ENCODE assay signal across 9 cellular contexts in the genomic region with DNA sequence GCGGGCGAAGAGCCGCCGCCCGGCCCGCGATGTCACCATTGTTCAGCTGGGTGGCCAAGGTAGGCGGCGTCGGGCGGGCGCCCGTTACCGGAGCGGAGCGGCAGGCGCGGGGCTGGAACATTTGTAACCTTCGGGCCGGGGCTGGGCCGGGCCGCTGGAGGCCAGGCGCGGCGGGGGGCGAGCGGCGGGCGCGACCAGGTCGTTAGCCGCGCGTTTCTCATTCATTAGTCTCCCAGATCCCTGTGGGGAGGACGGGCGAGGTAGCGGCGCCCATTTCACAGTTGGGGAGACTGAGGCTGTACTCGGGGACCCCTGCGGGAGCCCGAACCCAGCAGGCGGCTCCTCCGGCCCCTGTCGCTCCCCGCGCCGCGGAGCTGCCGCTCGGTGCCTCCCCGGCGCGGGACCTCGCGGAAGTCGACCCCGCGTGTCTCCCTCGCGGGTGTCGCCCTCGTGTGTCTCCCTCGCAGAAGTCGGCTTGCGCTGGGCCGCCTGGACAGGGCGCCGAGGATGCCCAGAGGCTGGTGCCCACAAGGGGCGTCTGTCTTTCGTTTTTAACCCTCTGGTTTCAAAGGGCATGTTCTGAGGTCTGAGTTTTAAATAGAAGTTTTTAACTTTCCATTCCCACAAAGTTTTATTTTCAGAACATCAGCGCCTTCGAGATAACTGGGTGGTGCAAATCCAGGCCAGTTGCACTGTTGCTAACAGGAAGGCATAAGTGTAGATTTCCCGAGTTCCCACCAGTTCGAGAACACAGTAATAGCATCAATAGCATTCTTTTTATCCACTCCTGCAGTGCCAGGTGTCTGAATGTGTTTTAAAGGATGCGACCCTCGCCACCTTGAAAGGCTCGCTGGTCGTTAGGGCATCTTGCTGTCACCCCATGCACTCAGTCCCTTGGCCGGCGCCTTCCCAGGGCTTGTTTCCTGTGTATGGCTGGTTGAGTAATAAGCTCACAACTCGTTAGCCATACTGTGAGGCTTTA. TPM values are rescaled to one million over a fixed set of nuclear protein-coding genes. Genes with fewer than 3 reads are reported as not detected.
DNase-seq lines count a peak whose midpoint lies in the region; ATAC-seq and TF ChIP-seq lines count a peak whose summit lies in the region.
"Had no signal": no experiment of that assay in that cellular context is flagged by ENCODE, and none has a peak within 500 bp of the region (broad histone marks: within the 10 kb centered on the region; RNA-seq: fewer than 3 reads in every experiment).

No MANE protein-coding gene starts in this region.

- peaks cover 34 to 53% (median 42%) of the 10 kb centered on the region in 10 experiments for H3K4me1 ChIP-seq in BLaER1 treated with 17β-estradiol and CSF1 and Interleukin-3, amounts not matched to agents 10 nM and 100 nM
- peaks cover 17% of the 10 kb centered on the region for H3K4me1 ChIP-seq in neural progenitor cell

- H3K27me3 Mint-ChIP-seq in neural progenitor cell (ENCODE audit: insufficient read depth, low read depth) = no peaks in the 10 kb centered on the region

- peak overlapping the region; percentile 63 for H3K27ac Mint-ChIP-seq in neural progenitor cell

- peak overlapping the region; percentile 78 to 99 (median 95) for H3K4me3 ChIP-seq in BLaER1 treated with 17β-estradiol and CSF1 and Interleukin-3, amounts not matched to agents 10 nM and 100 nM
- H3K4me3 ChIP-seq in foreskin fibroblast (ENCODE audit: low read depth in 1 of 2, low read length in 2 of 2) = peak overlapping the region; percentile 55 to 72
- peak overlapping the region; percentile 73 for H3K4me3 ChIP-seq in neural progenitor cell

- peak overlapping the region; percentile 93 to 99 (median 97) for H3K9ac ChIP-seq in BLaER1 treated with 17β-estradiol and CSF1 and Interleukin-3, amounts not matched to agents 10 nM and 100 nM
- H3K9ac ChIP-seq in neural progenitor cell = peak overlapping the region; percentile 29

- ATAC-seq in GM19025 (IDR thresholded peaks at IDR 0.05; ENCODE audit: low read depth, unreplicated experiment) = peak; percentile 58
- ATAC-seq in HG03196 (IDR thresholded peaks at IDR 0.05; ENCODE audit: unreplicated experiment) = peak; percentile 71

- H3K9me3 Mint-ChIP-seq in neural progenitor cell = no peaks in the 10 kb centered on the region

- CTCF ChIA-PET in RWPE1 (lab: Yijun Ruan, JAX) = interaction anchor here (0.6 to 1.9 kb wide), 4 partner anchors 35 to 1799 kb away, joined by 3 to 7 read pairs (median 4); no protein-coding TSS in a partner anchor

- H3K4me1 Mint-ChIP-seq in neural progenitor cell = peaks cover 22% of the 10 kb centered on the region

- peak overlapping the region; percentile 91 to 99 (median 97) for H3K27ac ChIP-seq in BLaER1 treated with 17β-estradiol and CSF1 and Interleukin-3, amounts not matched to agents 10 nM and 100 nM
- H3K27ac ChIP-seq in RWPE1 (peak overlapping the region; percentile 75), neural progenitor cell (peak overlapping the region; percentile 71)

- H3K79me2 ChIP-seq in neural progenitor cell (ENCODE audit: low read depth) = peaks cover 52% of the 10 kb centered on the region

- TF ChIP-seq CTCF in RWPE1 (conservative IDR thresholded peaks at IDR 0.05; ENCODE audit: low read depth) (peak; percentile 83), foreskin fibroblast (IDR thresholded peaks at IDR 0.05; ENCODE audit: low read depth, low read length) (peak; percentile 33), neural progenitor cell (IDR thresholded peaks at IDR 0.05) (peak; percentile 59)

- H2AFZ ChIP-seq in neural progenitor cell (replicated peaks) = peak overlapping the region; percentile 70

- peak overlapping the region; percentile 89 for H3K4me3 Mint-ChIP-seq in neural progenitor cell

- H4K20me1 ChIP-seq in BLaER1 treated with 17β-estradiol and CSF1 and Interleukin-3, amounts not matched to agents 10 nM and 100 nM = peaks cover 18 to 48% (median 41%) of the 10 kb centered on the region in 11 experiments; a peak in 19 of 22 replicates
- H4K20me1 ChIP-seq in neural progenitor cell (ENCODE audit: low read depth) = peaks cover 28% of the 10 kb centered on the region

- no peaks in the 10 kb centered on the region for H3K9me3 ChIP-seq in BLaER1 treated with 17β-estradiol and CSF1 and Interleukin-3, amounts not matched to agents 10 nM and 100 nM (replicated peaks in 1 of 11)
- H3K9me3 ChIP-seq in neural progenitor cell (ENCODE audit: low read depth) = no peaks in the 10 kb centered on the region

- no peaks in the 10 kb centered on the region for H3K27me3 ChIP-seq in BLaER1 treated with 17β-estradiol and CSF1 and Interleukin-3, amounts not matched to agents 10 nM and 100 nM
- H3K27me3 ChIP-seq in neural progenitor cell = no peaks in the 10 kb centered on the region

- H3K36me3 Mint-ChIP-seq in neural progenitor cell = no peaks in the 10 kb centered on the region

- H3K4me2 ChIP-seq in BLaER1 treated with 17β-estradiol and CSF1 and Interleukin-3, amounts not matched to agents 10 nM and 100 nM = peak overlapping the region; percentile 85 to 98 (median 91)
- peak overlapping the region; percentile 92 for H3K4me2 ChIP-seq in neural progenitor cell

- POLR2A ChIA-PET in RWPE1 (lab: Yijun Ruan, JAX; ENCODE audit: low non-redundant PET) = interaction anchor here (0.5 kb wide), 1 partner anchor 15 kb away, joined by 4 read pairs; no protein-coding TSS in a partner anchor

- peak; percentile 33 for DNase-seq in RWPE1 (ENCODE audit: low spot score)
- peak; percentile 45 for DNase-seq in activated gamma-delta T cell (lab: John Stamatoyannopoulos, UW)
- peak; percentile 67 to 87 for DNase-seq in foreskin fibroblast
- peak; percentile 65 for DNase-seq in neural progenitor cell (ENCODE audit: low spot score)
- DNase-seq in stromal cell of bone marrow (ENCODE audit: low read depth) = peak; percentile 52

- H3K36me3 ChIP-seq in BLaER1 treated with 17β-estradiol and CSF1 and Interleukin-3, amounts not matched to agents 10 nM and 100 nM = peaks cover 0 to 14% (median 3%) of the 10 kb centered on the region in 11 experiments; a peak in 5 of 22 replicates
- H3K36me3 ChIP-seq in neural progenitor cell = no peaks in the 10 kb centered on the region

- H3F3A ChIP-seq in neural progenitor cell (ENCODE audit: low read depth) = peaks cover 24% of the 10 kb centered on the region

RNA-seq across cellular contexts. Expression of gene PTTG2, which starts 17.6 kb away (rescaled TPM):
- total RNA-seq in neural progenitor cell (ENCODE audit: low replicate concordance) = not detected in 2 replicates
- total RNA-seq: pulmonary artery endothelial cell had no signal

Comparison
In these comparisons a context has a peak if more than half of its experiments do, and no peak if none do; other contexts are left out.
1. Peak in every context shown above with its lines: DNase-seq, ATAC-seq, H3K4me3 ChIP-seq and H3K27ac ChIP-seq.
2. CTCF ChIP-seq: peak in every context shown above with its lines; median percentile 83 in RWPE1; 59 in neural progenitor cell; 33 in foreskin fibroblast.